1 cellular context compared by ENCODE assay signal in the genomic region with DNA sequence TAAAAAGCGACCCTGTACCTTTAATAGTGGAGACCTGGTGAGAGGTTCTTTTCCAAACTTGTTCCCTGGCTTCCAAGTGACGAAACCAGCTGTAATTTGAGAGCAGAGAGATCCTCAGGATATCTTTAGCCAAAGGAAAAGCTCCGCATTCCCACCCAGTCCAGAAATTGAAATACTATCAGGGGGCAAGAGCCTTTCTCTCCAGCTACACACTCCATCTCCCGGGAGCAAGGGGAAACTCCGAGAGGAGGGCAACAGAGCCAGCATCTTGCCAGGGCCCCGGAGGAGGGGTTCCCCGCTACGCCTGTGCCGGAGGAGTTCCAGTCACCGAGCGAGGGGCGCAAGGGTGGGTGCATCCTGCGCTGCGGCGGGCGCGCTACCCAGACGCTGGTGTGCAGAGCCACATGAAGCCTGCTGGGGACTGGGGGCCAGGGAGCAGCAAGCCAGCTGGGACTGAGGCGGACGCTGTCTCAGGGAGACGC.
A peak's percentile ranks its signal among the peaks of the same experiment; 100 is the strongest.
TF ChIP-seq lines count a peak whose summit lies in the region.

A gene (plus strand): TSS at position 148 of the 482 bp plus-strand sequence. CDS start 415 bp downstream, outside the sequence.

TF ChIP-seq in H1, 55 proteins besides CTCF, POLR2A, EP300 and RAD21 (continued from another document):
- TF ChIP-seq, protein P1, sequence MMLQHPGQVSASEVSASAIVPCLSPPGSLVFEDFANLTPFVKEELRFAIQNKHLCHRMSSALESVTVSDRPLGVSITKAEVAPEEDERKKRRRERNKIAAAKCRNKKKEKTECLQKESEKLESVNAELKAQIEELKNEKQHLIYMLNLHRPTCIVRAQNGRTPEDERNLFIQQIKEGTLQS (IDR thresholded peaks at IDR 0.05; ENCODE audit: insufficient read depth, low read depth, low read length), result no peak
- 0 out of 2 replicates have a peak, but pooled peaks have one; percentile 0 for TF ChIP-seq CEBPB (IDR thresholded peaks at IDR 0.05; ENCODE audit: low read depth, low read length)
- no peak for TF ChIP-seq TAF7 (optimal IDR thresholded peaks at IDR 0.05; ENCODE audit: borderline replicate concordance, low read depth, low read length)
- no peak for TF ChIP-seq POLR2AphosphoS5 (IDR thresholded peaks at IDR 0.05; ENCODE audit: low read depth, low read length)
- TF ChIP-seq SRF (IDR thresholded peaks at IDR 0.05; ENCODE audit: low read depth, low read length), result no peak
- TF ChIP-seq KDM4A (IDR thresholded peaks at IDR 0.05; ENCODE audit: low read depth, low read length, severe bottlenecking), result peak; percentile 47
